In the genomic region with DNA sequence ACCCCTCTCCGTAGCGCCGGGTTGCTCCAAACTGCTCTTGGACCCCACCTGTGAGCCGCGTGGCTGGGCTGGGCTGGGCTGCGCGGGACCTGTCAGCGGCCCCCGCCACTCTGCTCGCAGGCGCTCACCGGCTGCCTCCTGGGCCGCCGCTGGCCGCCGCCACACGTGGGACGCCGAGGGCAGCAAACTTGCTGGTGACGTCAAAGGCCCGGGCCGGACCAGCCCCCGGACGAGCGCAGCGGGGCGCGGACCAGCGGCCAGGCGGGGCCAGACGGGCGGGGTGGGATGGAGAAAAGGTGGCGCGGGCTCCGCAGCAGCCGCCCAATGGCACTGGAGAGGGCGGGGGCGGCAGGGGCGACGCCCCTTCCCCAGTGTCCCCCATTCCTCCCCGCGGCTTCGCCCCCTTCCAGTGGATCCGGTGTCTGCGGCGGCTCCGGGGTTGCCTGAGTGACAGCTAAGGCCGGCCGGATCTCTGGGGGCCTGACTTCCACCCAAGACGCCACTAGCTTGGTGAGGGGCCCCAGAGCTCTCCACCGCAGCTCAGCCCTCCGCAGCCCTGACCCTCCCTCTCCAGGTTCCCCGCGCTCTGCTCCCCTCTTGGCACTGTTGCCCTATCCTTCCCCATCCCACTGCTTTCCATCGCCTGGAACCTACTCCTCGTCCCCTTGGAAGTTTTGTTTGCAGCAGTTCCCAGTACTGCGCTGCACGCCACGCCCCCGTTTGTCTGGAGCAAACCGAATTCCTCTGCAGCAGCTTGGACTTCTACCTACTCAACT, we compare ENCODE assay signal across 8 cellular contexts. TPM values are rescaled to one million over a fixed set of nuclear protein-coding genes. Genes with fewer than 3 reads are reported as not detected.
DNase-seq lines count a peak whose midpoint lies in the region; ATAC-seq and TF ChIP-seq lines count a peak whose summit lies in the region.

A gene (minus strand): TSS at position 154 of the 776 bp plus-strand sequence. CDS start 800 bp downstream, outside the sequence.

- H3K4me2 ChIP-seq in GM23338, result peak within 1 kb of the TSS; percentile 89

- H3K27me3 Mint-ChIP-seq in GM23338 (ENCODE audit: insufficient read depth, low read depth, poor library complexity), result peaks cover 21% of the 10 kb centered on the region
- peaks cover 59% of the 10 kb centered on the region for H3K27me3 Mint-ChIP-seq in T-helper 2 cell treated with Interferon-gamma antibody and Interleukin-4, amounts not matched to agents 5 μg/mL and 100 μg/mL, for 36 hours (ENCODE audit: low read depth)
- H3K27me3 Mint-ChIP-seq in naive thymus-derived CD8-positive, alpha-beta T cell, result peaks cover 34 to 81% (median 52%) of the 10 kb centered on the region in 5 donors

- peak within 1 kb of the TSS; percentile 72 for H3K4me3 ChIP-seq in GM23338

- peak; percentile 94 for DNase-seq in GM23338 (ENCODE audit: low spot score)
- DNase-seq in T-helper 2 cell treated with Interferon-gamma antibody and Interleukin-4, amounts not matched to agents 5 μg/mL and 100 μg/mL, for 36 hours (ENCODE audit: low spot score), result peak; percentile 5
- peak; percentile 86 for DNase-seq in fibroblast of gingiva (ENCODE audit: low read depth)
- no peak for DNase-seq in naive thymus-derived CD8-positive, alpha-beta T cell
- DNase-seq in NK-92 (lab: John Stamatoyannopoulos, UW; ENCODE audit: unreplicated experiment), result no peak
- no peak for DNase-seq in NCI-H345 treated with DMSO at 0.1 percent for 48 hours (lab: John Stamatoyannopoulos, UW; ENCODE audit: unreplicated experiment)

- peaks cover 18% of the 10 kb centered on the region; the same call in 1 of the 2 replicates for H3K4me1 ChIP-seq in GM23338 (ENCODE audit: insufficient read depth)

- ATAC-seq in GM23338 (peak; percentile 71), GM18909 (IDR thresholded peaks at IDR 0.05; ENCODE audit: poor library complexity, unreplicated experiment) (no peak), HG03565 (IDR thresholded peaks at IDR 0.05; ENCODE audit: unreplicated experiment) (no peak)
- no peak for ATAC-seq in naive thymus-derived CD8-positive, alpha-beta T cell

- H3K27ac Mint-ChIP-seq in GM23338, result peak within 1 kb of the TSS; percentile 87
- no peak within 1 kb of the TSS for H3K27ac Mint-ChIP-seq in T-helper 2 cell treated with Interferon-gamma antibody and Interleukin-4, amounts not matched to agents 5 μg/mL and 100 μg/mL, for 36 hours
- peak within 1 kb of the TSS in 2 of 10 donors; percentile 62 to 65 for H3K27ac Mint-ChIP-seq in naive thymus-derived CD8-positive, alpha-beta T cell

- H2AFZ ChIP-seq in GM23338, result peak within 1 kb of the TSS; percentile 78

- peaks cover 22% of the 10 kb centered on the region for H3K4me1 Mint-ChIP-seq in GM23338
- peaks cover 6% of the 10 kb centered on the region for H3K4me1 Mint-ChIP-seq in T-helper 2 cell treated with Interferon-gamma antibody and Interleukin-4, amounts not matched to agents 5 μg/mL and 100 μg/mL, for 36 hours (ENCODE audit: low read depth)
- peaks cover 4 to 16% (median 12%) of the 10 kb centered on the region in 4 donors for H3K4me1 Mint-ChIP-seq in naive thymus-derived CD8-positive, alpha-beta T cell

- peak within 1 kb of the TSS; percentile 11 for H3K27ac ChIP-seq in GM23338 (ENCODE audit: low read depth)

- H3K27me3 ChIP-seq in GM23338 (ENCODE audit: insufficient read depth), result peaks cover 27% of the 10 kb centered on the region

- H3K36me3 ChIP-seq in GM23338 (ENCODE audit: insufficient read depth), result no peaks in the 10 kb centered on the region

- H3K9me2 ChIP-seq in GM23338 (ENCODE audit: insufficient read depth), result no peaks in the 10 kb centered on the region

- no peaks in the 10 kb centered on the region for H3F3A ChIP-seq in GM23338 (replicated peaks; ENCODE audit: low read depth)

- H3K79me2 ChIP-seq in GM23338 (replicated peaks; ENCODE audit: insufficient read depth), result peaks cover 22% of the 10 kb centered on the region

- peak within 1 kb of the TSS; percentile 92 for H3K4me3 Mint-ChIP-seq in GM23338
- peak within 1 kb of the TSS; percentile 68 for H3K4me3 Mint-ChIP-seq in T-helper 2 cell treated with Interferon-gamma antibody and Interleukin-4, amounts not matched to agents 5 μg/mL and 100 μg/mL, for 36 hours
- peak within 1 kb of the TSS; percentile 43 to 86 (median 76) for H3K4me3 Mint-ChIP-seq in naive thymus-derived CD8-positive, alpha-beta T cell

- TF ChIP-seq CTCF in GM23338 (conservative IDR thresholded peaks at IDR 0.05; ENCODE audit: low read depth in 2 of 2), result no peak

- H3K36me3 Mint-ChIP-seq in GM23338 (ENCODE audit: low read depth), result peaks cover 6% of the 10 kb centered on the region; the same call in 1 of the 3 replicates
- peaks cover 3% of the 10 kb centered on the region for H3K36me3 Mint-ChIP-seq in T-helper 2 cell treated with Interferon-gamma antibody and Interleukin-4, amounts not matched to agents 5 μg/mL and 100 μg/mL, for 36 hours (ENCODE audit: low read depth)
- H3K36me3 Mint-ChIP-seq in naive thymus-derived CD8-positive, alpha-beta T cell, result peaks cover 0 to 4% (median 0%) of the 10 kb centered on the region in 3 donors

- no peaks in the 10 kb centered on the region for H4K20me1 ChIP-seq in GM23338 (replicated peaks; ENCODE audit: insufficient read depth)

- POLR2A ChIA-PET in naive thymus-derived CD8-positive, alpha-beta T cell (lab: Charles Lee), result interaction anchor here (0.6 kb wide), 1 partner anchor 949 kb away, joined by 4 read pairs; no protein-coding TSS in a partner anchor

- peaks cover 3% of the 10 kb centered on the region; the same call in 1 of the 3 replicates for H3K9me3 Mint-ChIP-seq in GM23338
- H3K9me3 Mint-ChIP-seq in T-helper 2 cell treated with Interferon-gamma antibody and Interleukin-4, amounts not matched to agents 5 μg/mL and 100 μg/mL, for 36 hours, result no peaks in the 10 kb centered on the region
- no peaks in the 10 kb centered on the region for H3K9me3 Mint-ChIP-seq in naive thymus-derived CD8-positive, alpha-beta T cell

TF ChIP-seq in GM23338, 12 proteins besides CTCF, POLR2A, EP300 and RAD21 (continues in another document):
- TF ChIP-seq CREB1 (CRISPR knock-in tag; IDR thresholded peaks at IDR 0.05; ENCODE audit: low read depth) (peak; percentile 89), ZNF114 (CRISPR knock-in tag; IDR thresholded peaks at IDR 0.05) (no peak), NANOG (IDR thresholded peaks at IDR 0.05; ENCODE audit: borderline replicate concordance) (no peak)
- TF ChIP-seq, protein P1, sequence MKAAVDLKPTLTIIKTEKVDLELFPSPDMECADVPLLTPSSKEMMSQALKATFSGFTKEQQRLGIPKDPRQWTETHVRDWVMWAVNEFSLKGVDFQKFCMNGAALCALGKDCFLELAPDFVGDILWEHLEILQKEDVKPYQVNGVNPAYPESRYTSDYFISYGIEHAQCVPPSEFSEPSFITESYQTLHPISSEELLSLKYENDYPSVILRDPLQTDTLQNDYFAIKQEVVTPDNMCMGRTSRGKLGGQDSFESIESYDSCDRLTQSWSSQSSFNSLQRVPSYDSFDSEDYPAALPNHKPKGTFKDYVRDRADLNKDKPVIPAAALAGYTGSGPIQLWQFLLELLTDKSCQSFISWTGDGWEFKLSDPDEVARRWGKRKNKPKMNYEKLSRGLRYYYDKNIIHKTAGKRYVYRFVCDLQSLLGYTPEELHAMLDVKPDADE (IDR thresholded peaks at IDR 0.05), result no peak; the same call in 1 of the 2 replicates

RNA-seq across cellular contexts. Expression of the gene that starts here (rescaled TPM):
- total RNA-seq in GM23338 (2014; rRNA removed; shearing (Covaris generic)), result 17.6 and 24.1 TPM in 2 replicates
- 5.4 and 6.1 TPM in 2 replicates for polyA plus RNA-seq in GM23338 (2016; fragmentation: Nextera tagmentation; extraction: Ambion mirVana)
- not detected for total RNA-seq in naive thymus-derived CD8-positive, alpha-beta T cell
- polyA plus RNA-seq in naive thymus-derived CD8-positive, alpha-beta T cell, result 1 to 10 TPM in 2 of 3 donors, under 1 TPM in 1; 0.76 to 4.5 (median 2.7) TPM

Comparison
In these comparisons a context has a peak if more than half of its experiments do, and no peak if none do; other contexts are left out.
1. RNA of the gene that starts here (total RNA-seq): 17.6 to 24.1 TPM in GM23338; not detected in naive thymus-derived CD8-positive, alpha-beta T cell; every median in the first group is over 10 times any median in the second.
2. DNase-seq: peak in GM23338 (single experiment), T-helper 2 cell treated with Interferon-gamma antibody and Interleukin-4, amounts not matched to agents 5 μg/mL and 100 μg/mL, for 36 hours (single experiment) and fibroblast of gingiva (single experiment); none in naive thymus-derived CD8-positive, alpha-beta T cell (0 of 10), NK-92 (single experiment) and NCI-H345 treated with DMSO at 0.1 percent for 48 hours (single experiment).
3. Peak in every context shown above with its lines, with median percentiles within 50 percentile points of each other: H3K4me3 Mint-ChIP-seq.